In the genomic region with DNA sequence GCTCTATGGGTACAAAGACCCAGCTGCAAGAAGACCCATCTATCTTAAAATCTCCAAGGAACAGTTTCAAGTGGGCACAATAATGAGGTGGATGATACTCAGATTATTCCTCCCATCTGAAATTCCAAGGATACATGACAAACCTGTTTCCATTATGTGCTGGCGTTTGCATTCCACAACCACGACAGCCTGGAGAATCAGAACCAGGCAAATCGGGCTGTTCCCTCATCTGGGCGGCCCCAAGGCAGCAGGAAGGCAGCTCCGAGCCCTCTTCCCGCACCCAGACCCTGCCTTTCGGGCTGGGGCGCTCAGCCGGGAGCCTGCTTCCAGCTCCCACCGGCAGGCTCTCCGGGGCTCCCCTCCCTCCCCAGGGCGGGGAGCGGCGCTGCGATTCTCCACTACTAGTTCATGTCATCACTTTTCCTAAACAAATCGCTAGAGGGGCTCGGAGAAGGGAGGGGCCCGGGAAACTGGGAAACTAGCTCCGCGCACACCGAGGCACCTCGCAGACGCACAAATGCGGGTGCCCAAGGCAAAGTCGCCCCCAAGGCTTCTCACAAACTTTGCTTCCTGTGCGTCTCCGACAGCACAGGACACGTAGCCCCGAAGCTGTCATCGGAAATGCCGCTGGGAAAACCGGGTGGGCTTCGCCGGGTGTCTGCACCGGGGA, we compare ENCODE assay signal across 8 cellular contexts. TPM values are rescaled to one million over a fixed set of nuclear protein-coding genes. Genes with fewer than 3 reads are reported as not detected.
A peak's percentile ranks its signal among the peaks of the same experiment; 100 is the strongest.
DNase-seq lines count a peak whose midpoint lies in the region; ATAC-seq, FAIRE-seq and TF ChIP-seq lines count a peak whose summit lies in the region.

A gene (minus strand): TSS at position 350 of the 670 bp plus-strand sequence. CDS start 197 bp downstream, at position 153.

- H4K91ac ChIP-seq in H9 (ENCODE audit: insufficient read length, low read depth, low read length) = no peak within 1 kb of the TSS

- no peak within 1 kb of the TSS for H2BK20ac ChIP-seq in H9 (ENCODE audit: low read depth, low read length, poor library complexity, severe bottlenecking)

- DNase-seq in Daoy (ENCODE audit: low read depth) (peak; percentile 67), H9 (no peak), left lung (peak in 1 of 2 donors; percentile 89), D721Med (ENCODE audit: insufficient read length, low spot score) (no peak), activated gamma-delta T cell (lab: John Stamatoyannopoulos, UW) (no peak)
- DNase-seq in stimulated activated naive B cell treated with anti-CD40 and anti-IgM and Interleukin-4, amounts not matched to agents 10 μg/mL and 1 μg/mL and 100 μg/mL, for 72 hours = no peak

- no peak within 1 kb of the TSS for H3K56ac ChIP-seq in H9 (ENCODE audit: insufficient read length, low read depth, low read length)

- H3K4me2 ChIP-seq in H9 (ENCODE audit: insufficient read depth, insufficient read length, low read length) (peak within 1 kb of the TSS; percentile 82), OCI-LY3 (ENCODE audit: low read length) (peak within 1 kb of the TSS; percentile 96)

- peaks cover 36% of the 10 kb centered on the region for H3K36me3 ChIP-seq in OCI-LY3 (replicated peaks; ENCODE audit: low read depth, low read length)
- peaks cover 0 to 9% of the 10 kb centered on the region in 2 donors for H3K36me3 ChIP-seq in left lung

- H3T11ph ChIP-seq in H9 (ENCODE audit: low read length) = no peak within 1 kb of the TSS

- H3K4me3 Mint-ChIP-seq in H9 = peak within 1 kb of the TSS; percentile 80 to 89
- peak within 1 kb of the TSS; percentile 98 for H3K4me3 Mint-ChIP-seq in dendritic cell treated with granulocyte-macrophage colony-stimulating factor and Interleukin-4, amounts not matched to agents 40 ng/mL and 50 ng/mL, for 4 days
- H3K4me3 Mint-ChIP-seq in stimulated activated naive B cell treated with anti-CD40 and anti-IgM and Interleukin-4, amounts not matched to agents 10 μg/mL and 1 μg/mL and 100 μg/mL, for 72 hours = peak within 1 kb of the TSS; percentile 94 to 98

- H3K27me3 Mint-ChIP-seq in H9 (ENCODE audit: low read depth) = peaks cover 55% of the 10 kb centered on the region
- peaks cover 28% of the 10 kb centered on the region for H3K27me3 Mint-ChIP-seq in dendritic cell treated with granulocyte-macrophage colony-stimulating factor and Interleukin-4, amounts not matched to agents 40 ng/mL and 50 ng/mL, for 4 days
- peaks cover 41 to 53% of the 10 kb centered on the region in 2 donors for H3K27me3 Mint-ChIP-seq in stimulated activated naive B cell treated with anti-CD40 and anti-IgM and Interleukin-4, amounts not matched to agents 10 μg/mL and 1 μg/mL and 100 μg/mL, for 72 hours

- no peak within 1 kb of the TSS for H2BK15ac ChIP-seq in H9 (ENCODE audit: low read depth, low read length)

- H3K4me1 ChIP-seq in H9 (ENCODE audit: insufficient read depth, low read length) (no peaks in the 10 kb centered on the region), OCI-LY3 (ENCODE audit: low read length) (peaks cover 37% of the 10 kb centered on the region), left lung (peaks cover 19 to 54% of the 10 kb centered on the region in 2 donors)

- H3K27ac Mint-ChIP-seq in H9 = no peak within 1 kb of the TSS
- peak within 1 kb of the TSS; percentile 88 for H3K27ac Mint-ChIP-seq in dendritic cell treated with granulocyte-macrophage colony-stimulating factor and Interleukin-4, amounts not matched to agents 40 ng/mL and 50 ng/mL, for 4 days
- H3K27ac Mint-ChIP-seq in stimulated activated naive B cell treated with anti-CD40 and anti-IgM and Interleukin-4, amounts not matched to agents 10 μg/mL and 1 μg/mL and 100 μg/mL, for 72 hours = peak within 1 kb of the TSS; percentile 94

- no peak within 1 kb of the TSS for H2AFZ ChIP-seq in H9 (ENCODE audit: low read length)
- H2AFZ ChIP-seq in OCI-LY3 (ENCODE audit: low read depth, low read length) = peak within 1 kb of the TSS; percentile 60; the same call in 1 of the 2 replicates

- peak; percentile 28 for ATAC-seq in left lung
- peak; percentile 42 for ATAC-seq in stimulated activated naive B cell treated with anti-CD40 and anti-IgM and Interleukin-4, amounts not matched to agents 10 μg/mL and 1 μg/mL and 100 μg/mL, for 72 hours (replicated peaks)

- H3K4ac ChIP-seq in H9 (ENCODE audit: low read depth, low read length) = no peak within 1 kb of the TSS

- H4K20me1 ChIP-seq in H9 (ENCODE audit: control insufficient read depth, insufficient read depth, insufficient read length) = no peaks in the 10 kb centered on the region
- H4K20me1 ChIP-seq in OCI-LY3 (ENCODE audit: insufficient read depth, low read length) = no peaks in the 10 kb centered on the region

- H3K27ac ChIP-seq in H9 (ENCODE audit: insufficient read length, low read depth, low read length) = no peak within 1 kb of the TSS
- peak within 1 kb of the TSS; percentile 85 for H3K27ac ChIP-seq in OCI-LY3 (ENCODE audit: low read length)
- H3K27ac ChIP-seq in left lung = peak within 1 kb of the TSS; percentile 86 to 91

- H3K23ac ChIP-seq in H9 (ENCODE audit: insufficient read length, low read depth, low read length) = no peak within 1 kb of the TSS

- H2AK5ac ChIP-seq in H9 (ENCODE audit: insufficient read length, low read length) = no peak within 1 kb of the TSS

- peaks cover 23 to 24% of the 10 kb centered on the region in 2 experiments for H3K4me1 Mint-ChIP-seq in H9
- H3K4me1 Mint-ChIP-seq in dendritic cell treated with granulocyte-macrophage colony-stimulating factor and Interleukin-4, amounts not matched to agents 40 ng/mL and 50 ng/mL, for 4 days (ENCODE audit: low read depth) = peaks cover 49% of the 10 kb centered on the region
- H3K4me1 Mint-ChIP-seq in stimulated activated naive B cell treated with anti-CD40 and anti-IgM and Interleukin-4, amounts not matched to agents 10 μg/mL and 1 μg/mL and 100 μg/mL, for 72 hours = peaks cover 20 to 58% of the 10 kb centered on the region in 2 donors

- H3K27me3 ChIP-seq in H9 (ENCODE audit: insufficient read depth, low read length) = peaks cover 10% of the 10 kb centered on the region
- no peaks in the 10 kb centered on the region for H3K27me3 ChIP-seq in OCI-LY3 (ENCODE audit: low read depth, low read length)
- no peaks in the 10 kb centered on the region for H3K27me3 ChIP-seq in left lung

- H3K9me3 ChIP-seq in H9 (ENCODE audit: control insufficient read depth, low read depth, low read length) = no peaks in the 10 kb centered on the region
- H3K9me3 ChIP-seq in OCI-LY3 (ENCODE audit: insufficient read depth, low read length) = no peaks in the 10 kb centered on the region
- H3K9me3 ChIP-seq in left lung = no peaks in the 10 kb centered on the region

- no peak within 1 kb of the TSS for H2BK5ac ChIP-seq in H9 (ENCODE audit: insufficient read length, low read length)

- H3K18ac ChIP-seq in H9 (ENCODE audit: insufficient read length, low read depth, low read length) = no peak within 1 kb of the TSS

- intact Hi-C loops in dendritic cell treated with granulocyte-macrophage colony-stimulating factor and Interleukin-4, amounts not matched to agents 40 ng/mL and 50 ng/mL, for 4 days (cut with micrococcal nuclease) = loop anchor here (5.0 to 10.0 kb wide), 2 partner anchors 45 to 68 kb away; no protein-coding TSS in a partner anchor
- intact Hi-C loops in left lung (cut with DNase I) = loop anchor here in 1 of 2 donors (10.0 kb wide), 1 partner anchor 128 kb away; no protein-coding TSS in a partner anchor

- H3K9me3 Mint-ChIP-seq in H9 = peaks cover 0 to 5% of the 10 kb centered on the region in 2 experiments; a peak in 1 of 5 replicates
- peaks cover 7% of the 10 kb centered on the region for H3K9me3 Mint-ChIP-seq in dendritic cell treated with granulocyte-macrophage colony-stimulating factor and Interleukin-4, amounts not matched to agents 40 ng/mL and 50 ng/mL, for 4 days
- H3K9me3 Mint-ChIP-seq in stimulated activated naive B cell treated with anti-CD40 and anti-IgM and Interleukin-4, amounts not matched to agents 10 μg/mL and 1 μg/mL and 100 μg/mL, for 72 hours = peaks cover 2 to 4% of the 10 kb centered on the region in 2 donors

- no peak within 1 kb of the TSS for H2BK120ac ChIP-seq in H9 (ENCODE audit: low read depth, low read length, poor library complexity, severe bottlenecking)

- H4K8ac ChIP-seq in H9 (replicated peaks; ENCODE audit: insufficient read length, low read depth, low read length) = no peak within 1 kb of the TSS

- 0 out of 2 replicates have a peak within 1 kb of the TSS, but pooled peaks have one; percentile 63 for H3K14ac ChIP-seq in H9 (ENCODE audit: insufficient read depth, low read length)

- H3K9ac ChIP-seq in H9 (ENCODE audit: extremely low read depth, insufficient read length, low read length) = no peak within 1 kb of the TSS
- H3K9ac ChIP-seq in OCI-LY3 (ENCODE audit: low read length) = peak within 1 kb of the TSS; percentile 91

- H3K23me2 ChIP-seq in H9 (ENCODE audit: insufficient read length, low read depth, low read length, poor library complexity, severe bottlenecking) = peaks cover 6% of the 10 kb centered on the region

- TF ChIP-seq CTCF in H9 (conservative IDR thresholded peaks at IDR 0.05) (no peak), OCI-LY3 (IDR thresholded peaks at IDR 0.05; ENCODE audit: low read depth, low read length) (0 out of 2 replicates have a peak, but pooled peaks have one; percentile 5), left lung (IDR thresholded peaks at IDR 0.05) (no peak), D721Med (IDR thresholded peaks at IDR 0.05; ENCODE audit: insufficient read depth, missing control alignments) (no peak)

- no peak for FAIRE-seq in D721Med (lab: Jason Lieb, UNC)

- no peaks in the 10 kb centered on the region; a peak in 1 of 7 replicates for H3K36me3 Mint-ChIP-seq in H9 (ENCODE audit: insufficient read depth in 1 of 3, low read depth in 3 of 3)
- peaks cover 7% of the 10 kb centered on the region for H3K36me3 Mint-ChIP-seq in dendritic cell treated with granulocyte-macrophage colony-stimulating factor and Interleukin-4, amounts not matched to agents 40 ng/mL and 50 ng/mL, for 4 days (ENCODE audit: low read depth)
- H3K36me3 Mint-ChIP-seq in stimulated activated naive B cell treated with anti-CD40 and anti-IgM and Interleukin-4, amounts not matched to agents 10 μg/mL and 1 μg/mL and 100 μg/mL, for 72 hours = peaks cover 24 to 34% of the 10 kb centered on the region in 2 donors

- peak within 1 kb of the TSS; percentile 83 for H3K4me3 ChIP-seq in OCI-LY3 (ENCODE audit: low read length)
- H3K4me3 ChIP-seq in left lung = peak within 1 kb of the TSS; percentile 66 to 81

- H2BK12ac ChIP-seq in H9 (ENCODE audit: insufficient read length, low read depth, low read length) = no peak within 1 kb of the TSS

- no CpG with 5 or more reads among the region's 35 CpGs for WGBS in H9 (ENCODE audit: extremely low coverage, insufficient read length, low lambda C conversion rate)

- H3K79me2 ChIP-seq in H9 (ENCODE audit: insufficient read depth, low read length) (no peaks in the 10 kb centered on the region), OCI-LY3 (ENCODE audit: low read length) (peaks cover 53% of the 10 kb centered on the region)

- no peaks in the 10 kb centered on the region for H3K79me1 ChIP-seq in H9 (ENCODE audit: insufficient read depth, low read depth, low read length, poor library complexity, severe bottlenecking)

- H4K5ac ChIP-seq in H9 (ENCODE audit: insufficient read length, low read depth, low read length) = no peak within 1 kb of the TSS

RNA-seq across cellular contexts. Expression of the gene that starts here (rescaled TPM):
- total RNA-seq in Daoy (2014; rRNA removed; shearing (Covaris generic)) = 32.1 and 37.1 TPM in 2 replicates
- 0.11 and 0.22 TPM in 2 replicates for total RNA-seq in H9 (2021)
- 100 to 1,000 TPM; 214 to 318 TPM for total RNA-seq in left lung

Comparison
In these comparisons a context has a peak if more than half of its experiments do, and no peak if none do; other contexts are left out.
1. RNA of the gene that starts here (total RNA-seq): 214 to 318 TPM in left lung and 32.1 to 37.1 TPM in Daoy; 0.11 to 0.22 TPM in H9; every median in the first group is over 10 times any median in the second.
2. H3K27ac Mint-ChIP-seq: peak in dendritic cell treated with granulocyte-macrophage colony-stimulating factor and Interleukin-4, amounts not matched to agents 40 ng/mL and 50 ng/mL, for 4 days (single experiment) and stimulated activated naive B cell treated with anti-CD40 and anti-IgM and Interleukin-4, amounts not matched to agents 10 μg/mL and 1 μg/mL and 100 μg/mL, for 72 hours (single experiment); none in H9 (0 of 3).
3. Peak in every context shown above with its lines, with median percentiles within 50 percentile points of each other: H3K4me3 Mint-ChIP-seq.